Comparison of ENCODE assay signal across 1 cellular context in the genomic region with DNA sequence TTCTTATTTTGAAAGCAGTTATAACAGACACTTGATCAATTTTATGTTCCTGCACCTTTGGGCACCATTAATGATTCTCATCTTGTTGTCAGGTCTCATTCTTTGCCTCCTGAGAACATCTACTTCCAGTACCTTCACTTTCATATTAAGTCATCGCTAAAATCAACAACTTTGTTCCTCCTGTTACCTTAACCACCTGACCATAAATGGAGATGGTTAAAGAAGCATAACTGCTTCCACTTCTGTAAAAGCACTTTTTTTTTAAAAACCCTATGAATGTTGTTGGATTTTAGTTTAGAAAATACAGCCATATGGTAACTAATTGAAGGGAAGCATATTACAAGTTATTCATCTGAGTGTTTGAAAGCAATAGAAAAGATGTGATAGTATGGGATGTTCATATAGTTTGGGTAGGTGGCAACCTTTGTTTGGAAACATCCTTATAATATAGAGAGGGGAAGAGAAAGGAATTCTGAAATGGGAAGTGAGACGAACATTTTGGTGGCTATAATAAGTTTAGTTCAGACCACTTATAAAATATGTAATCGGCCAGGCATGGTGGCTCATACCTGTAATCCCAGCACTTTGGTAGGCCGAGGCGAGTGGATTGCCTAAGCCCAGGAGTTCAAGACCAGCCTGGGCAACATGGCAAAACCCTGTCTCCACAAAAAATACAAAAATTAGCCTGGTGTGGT.
TF ChIP-seq lines count a peak whose summit lies in the region.

No MANE protein-coding gene starts in this region.

TF ChIP-seq in WTC11, 78 proteins besides CTCF, POLR2A, EP300 and RAD21 (continued from another document):
- TF ChIP-seq, protein P1, sequence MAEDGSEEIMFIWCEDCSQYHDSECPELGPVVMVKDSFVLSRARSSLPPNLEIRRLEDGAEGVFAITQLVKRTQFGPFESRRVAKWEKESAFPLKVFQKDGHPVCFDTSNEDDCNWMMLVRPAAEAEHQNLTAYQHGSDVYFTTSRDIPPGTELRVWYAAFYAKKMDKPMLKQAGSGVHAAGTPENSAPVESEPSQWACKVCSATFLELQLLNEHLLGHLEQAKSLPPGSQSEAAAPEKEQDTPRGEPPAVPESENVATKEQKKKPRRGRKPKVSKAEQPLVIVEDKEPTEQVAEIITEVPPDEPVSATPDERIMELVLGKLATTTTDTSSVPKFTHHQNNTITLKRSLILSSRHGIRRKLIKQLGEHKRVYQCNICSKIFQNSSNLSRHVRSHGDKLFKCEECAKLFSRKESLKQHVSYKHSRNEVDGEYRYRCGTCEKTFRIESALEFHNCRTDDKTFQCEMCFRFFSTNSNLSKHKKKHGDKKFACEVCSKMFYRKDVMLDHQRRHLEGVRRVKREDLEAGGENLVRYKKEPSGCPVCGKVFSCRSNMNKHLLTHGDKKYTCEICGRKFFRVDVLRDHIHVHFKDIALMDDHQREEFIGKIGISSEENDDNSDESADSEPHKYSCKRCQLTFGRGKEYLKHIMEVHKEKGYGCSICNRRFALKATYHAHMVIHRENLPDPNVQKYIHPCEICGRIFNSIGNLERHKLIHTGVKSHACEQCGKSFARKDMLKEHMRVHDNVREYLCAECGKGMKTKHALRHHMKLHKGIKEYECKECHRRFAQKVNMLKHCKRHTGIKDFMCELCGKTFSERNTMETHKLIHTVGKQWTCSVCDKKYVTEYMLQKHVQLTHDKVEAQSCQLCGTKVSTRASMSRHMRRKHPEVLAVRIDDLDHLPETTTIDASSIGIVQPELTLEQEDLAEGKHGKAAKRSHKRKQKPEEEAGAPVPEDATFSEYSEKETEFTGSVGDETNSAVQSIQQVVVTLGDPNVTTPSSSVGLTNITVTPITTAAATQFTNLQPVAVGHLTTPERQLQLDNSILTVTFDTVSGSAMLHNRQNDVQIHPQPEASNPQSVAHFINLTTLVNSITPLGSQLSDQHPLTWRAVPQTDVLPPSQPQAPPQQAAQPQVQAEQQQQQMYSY (CRISPR knock-in tag; IDR thresholded peaks at IDR 0.05) = no peak
- TF ChIP-seq, protein P2, sequence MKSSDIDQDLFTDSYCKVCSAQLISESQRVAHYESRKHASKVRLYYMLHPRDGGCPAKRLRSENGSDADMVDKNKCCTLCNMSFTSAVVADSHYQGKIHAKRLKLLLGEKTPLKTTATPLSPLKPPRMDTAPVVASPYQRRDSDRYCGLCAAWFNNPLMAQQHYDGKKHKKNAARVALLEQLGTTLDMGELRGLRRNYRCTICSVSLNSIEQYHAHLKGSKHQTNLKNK (CRISPR knock-in tag; IDR thresholded peaks at IDR 0.05) = no peak
